9 cellular contexts compared by ENCODE assay signal in genomic region chr5:149962040-149962439, GRCh38. TPM values are rescaled to one million over a fixed set of nuclear protein-coding genes. Genes with fewer than 3 reads are reported as not detected.
DNase-seq lines count a peak whose midpoint lies in the region; ATAC-seq, FAIRE-seq and TF ChIP-seq lines count a peak whose summit lies in the region.
"Had no signal": no experiment of that assay in that cellular context is flagged by ENCODE, and none has a peak within 500 bp of the region (broad histone marks: within the 10 kb centered on the region; RNA-seq: fewer than 3 reads in every experiment).

No MANE protein-coding gene starts in this region.

- POLR2A ChIA-PET in A673 (lab: Charles Lee; ENCODE audit: low non-redundant PET), result interaction anchor here (0.6 to 0.7 kb wide), 3 partner anchors 45 to 334 kb away, joined by 3 read pairs; no protein-coding TSS in a partner anchor

- peaks cover 36% of the 10 kb centered on the region for H3K4me1 ChIP-seq in A673 (ENCODE audit: insufficient read depth, low read length, poor library complexity, severe bottlenecking)

- intact Hi-C loops in A673 (cut with micrococcal nuclease; ENCODE audit: unreplicated experiment), result no loop called here

- H3K4me3 ChIP-seq in A673 (ENCODE audit: low read depth, low read length, poor library complexity, severe bottlenecking) (peak overlapping the region; percentile 85), brain microvascular endothelial cell (ENCODE audit: low read depth, low read length) (no peak overlapping the region)

- CTCF ChIA-PET in A673 (lab: Charles Lee), result interaction anchor here (0.6 to 2.3 kb wide), 8 partner anchors 10 to 147 kb away, joined by 3 to 17 read pairs (median 7); no protein-coding TSS in a partner anchor

- no peak for FAIRE-seq in H54 (lab: Jason Lieb, UNC)

- DNase-seq in A673 (ENCODE audit: low spot score), result peak; percentile 78
- peak; percentile 81 for DNase-seq in ELR (ENCODE audit: low read depth)
- DNase-seq in NCI-H526 treated with DMSO at 0.1 percent for 48 hours (lab: John Stamatoyannopoulos, UW), result peak; percentile 15
- peak; percentile 53 for DNase-seq in brain microvascular endothelial cell
- DNase-seq in medulla oblongata (ENCODE audit: extremely low spot score), result peak; percentile 57
- no peak for DNase-seq in H54 (ENCODE audit: insufficient read length, low spot score)
- no peak for DNase-seq in ecto neural progenitor cell (ENCODE audit: low spot score)

- H3K9me3 ChIP-seq in A673 (ENCODE audit: low read depth, low read length, poor library complexity, severe bottlenecking), result no peaks in the 10 kb centered on the region

- H3K27me3 ChIP-seq in A673 (replicated peaks; ENCODE audit: insufficient read depth, low read depth, low read length, poor library complexity) (no peaks in the 10 kb centered on the region), brain microvascular endothelial cell (replicated peaks) (no peaks in the 10 kb centered on the region)

- H3K27ac ChIP-seq in A673 (ENCODE audit: low read depth, low read length, poor library complexity, severe bottlenecking) (peak overlapping the region; percentile 92), brain microvascular endothelial cell (no peak overlapping the region)
- H3K27ac ChIP-seq: HL-60 had no signal

- TF ChIP-seq CTCF in A673 (conservative IDR thresholded peaks at IDR 0.05; ENCODE audit: low read depth, low read length) (peak; percentile 60), brain microvascular endothelial cell (IDR thresholded peaks at IDR 0.05; ENCODE audit: low read depth, low read length, missing control alignments) (peak; percentile 69)

- TF ChIP-seq POLR2A in H54 (IDR thresholded peaks at IDR 0.05; ENCODE audit: low read depth, low read length), result no peak

- H3K36me3 ChIP-seq in A673 (ENCODE audit: insufficient read depth, low read length, poor library complexity, severe bottlenecking) (peaks cover 11% of the 10 kb centered on the region), brain microvascular endothelial cell (replicated peaks) (no peaks in the 10 kb centered on the region)

- BruUV-seq in A673 (replicated peaks; lab: Mats Ljungman, UMichigan), result no TSS peak

- ATAC-seq in GM18870 (IDR thresholded peaks at IDR 0.05; ENCODE audit: unreplicated experiment), result no peak

- in situ Hi-C loops in brain microvascular endothelial cell (cut with HindIII; ENCODE audit: low pct_ligation_motif_present, low sequenced_read_pairs), result no loop called here

RNA-seq across cellular contexts. Expression of gene SLC26A2, which starts 1.5 kb away (rescaled TPM):
- total RNA-seq in A673 (2021), result 83.0 and 96.6 TPM in 2 replicates

RNA-seq across cellular contexts. Expression of gene PDE6A, which starts 17.4 kb away (rescaled TPM):
- total RNA-seq in A673 (2021), result 0.39 and 0.49 TPM in 2 replicates

RNA-seq across cellular contexts. Expression of gene TIGD6, which starts 38.4 kb away (rescaled TPM):
- 7.3 and 7.5 TPM in 2 replicates for total RNA-seq in A673 (2021)

RNA-seq across cellular contexts. Expression of gene HMGXB3, which starts 38.5 kb away (rescaled TPM):
- 52.6 and 55.6 TPM in 2 replicates for total RNA-seq in A673 (2021)

Comparison
In these comparisons a context has a peak if more than half of its experiments do, and no peak if none do; other contexts are left out.
1. DNase-seq: peak in A673 (single experiment), ELR (single experiment), NCI-H526 treated with DMSO at 0.1 percent for 48 hours (single experiment), brain microvascular endothelial cell (single experiment) and medulla oblongata (single experiment); none in H54 (single experiment) and ecto neural progenitor cell (single experiment).